31 cellular contexts compared by ENCODE assay signal in the genomic region with DNA sequence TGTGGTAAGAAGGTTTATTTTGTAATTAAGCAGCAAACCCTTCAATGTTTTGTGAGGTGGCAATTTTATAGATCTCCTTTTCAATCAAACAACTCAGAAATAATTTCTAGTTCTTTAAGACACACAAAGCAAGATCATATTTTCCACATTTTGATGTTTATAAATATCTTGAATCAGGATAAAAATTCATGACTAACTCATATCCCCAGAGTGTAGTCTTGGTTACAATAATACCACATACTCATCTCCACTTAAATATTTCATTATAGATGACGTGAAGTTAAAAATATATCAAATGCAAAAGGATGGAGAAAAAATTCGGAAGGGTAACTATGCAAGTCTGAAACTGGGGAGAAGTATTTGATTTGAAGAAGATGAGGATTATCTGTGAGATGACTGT.
"Had no signal": no experiment of that assay in that cellular context is flagged by ENCODE, and none has a peak within 500 bp of the region (broad histone marks: within the 10 kb centered on the region; RNA-seq: fewer than 3 reads in every experiment).

No MANE protein-coding gene starts in this region.

- H3K4me1 Mint-ChIP-seq: activated B cell treated with CpG ODN at 0.5 μM for 24 hours; activated CD4-positive, alpha-beta memory T cell treated with anti-CD3 and anti-CD28 coated beads, Interleukin-2, amount 10 ng/mL, durations not matched to agents 7 days and 5 days; activated CD4-positive, alpha-beta T cell treated with anti-CD3 and anti-CD28 coated beads, Interleukin-2, amount 10 ng/mL, durations not matched to agents 7 days and 5 days; activated naive CD4-positive, alpha-beta T cell treated with anti-CD3 and anti-CD28 coated beads, Interleukin-2, amount 10 ng/mL, durations not matched to agents 7 days and 5 days; activated naive CD8-positive, alpha-beta T cell treated with anti-CD3 and anti-CD28 coated beads for 36 hours; activated T-helper 17 cell treated with anti-CD3 and anti-CD28 coated beads, Interleukin-2, amount 50 U/mL, for 72 hours had no signal

- H3K27ac ChIP-seq: adrenal gland, KMS-11, SJSA1 had no signal

- H3K36me3 Mint-ChIP-seq: activated naive CD4-positive, alpha-beta T cell treated with anti-CD3 and anti-CD28 coated beads, Interleukin-2, amount 10 ng/mL, durations not matched to agents 7 days and 5 days; activated naive CD8-positive, alpha-beta T cell treated with anti-CD3 and anti-CD28 coated beads for 36 hours had no signal

- H3K4me1 ChIP-seq: adrenal gland, SJSA1 had no signal

- H3K4me3 Mint-ChIP-seq: activated B cell treated with CpG ODN at 0.5 μM for 24 hours; activated CD4-positive, alpha-beta memory T cell treated with anti-CD3 and anti-CD28 coated beads, Interleukin-2, amount 10 ng/mL, durations not matched to agents 7 days and 5 days; activated CD4-positive, alpha-beta T cell treated with anti-CD3 and anti-CD28 coated beads, Interleukin-2, amount 10 ng/mL, durations not matched to agents 7 days and 5 days; activated naive CD4-positive, alpha-beta T cell treated with anti-CD3 and anti-CD28 coated beads, Interleukin-2, amount 10 ng/mL, durations not matched to agents 7 days and 5 days; activated naive CD8-positive, alpha-beta T cell treated with anti-CD3 and anti-CD28 coated beads for 36 hours; activated T-helper 17 cell treated with anti-CD3 and anti-CD28 coated beads, Interleukin-2, amount 50 U/mL, for 72 hours had no signal

- H3K36me3 ChIP-seq: adrenal gland, MG63, SJSA1 had no signal

- H3K27ac Mint-ChIP-seq: activated B cell treated with CpG ODN at 0.5 μM for 24 hours; activated CD4-positive, alpha-beta memory T cell treated with anti-CD3 and anti-CD28 coated beads, Interleukin-2, amount 10 ng/mL, durations not matched to agents 7 days and 5 days; activated CD4-positive, alpha-beta T cell treated with anti-CD3 and anti-CD28 coated beads, Interleukin-2, amount 10 ng/mL, durations not matched to agents 7 days and 5 days; activated naive CD4-positive, alpha-beta T cell treated with anti-CD3 and anti-CD28 coated beads, Interleukin-2, amount 10 ng/mL, durations not matched to agents 7 days and 5 days; activated naive CD8-positive, alpha-beta T cell treated with anti-CD3 and anti-CD28 coated beads for 36 hours; activated T-helper 17 cell treated with anti-CD3 and anti-CD28 coated beads, Interleukin-2, amount 50 U/mL, for 72 hours had no signal

- H3K27me3 Mint-ChIP-seq: activated CD4-positive, alpha-beta T cell treated with anti-CD3 and anti-CD28 coated beads, Interleukin-2, amount 10 ng/mL, durations not matched to agents 7 days and 5 days; activated naive CD4-positive, alpha-beta T cell treated with anti-CD3 and anti-CD28 coated beads, Interleukin-2, amount 10 ng/mL, durations not matched to agents 7 days and 5 days; activated naive CD8-positive, alpha-beta T cell treated with anti-CD3 and anti-CD28 coated beads for 36 hours; activated T-helper 17 cell treated with anti-CD3 and anti-CD28 coated beads, Interleukin-2, amount 50 U/mL, for 72 hours had no signal

- DNase-seq: activated B cell treated with CpG ODN at 0.5 μM for 24 hours; activated CD4-positive, alpha-beta memory T cell treated with anti-CD3 and anti-CD28 coated beads, Interleukin-2, amount 10 ng/mL, durations not matched to agents 7 days and 5 days; activated CD4-positive, alpha-beta T cell treated with anti-CD3 and anti-CD28 coated beads for 1 hour; activated CD4-positive, alpha-beta T cell treated with anti-CD3 and anti-CD28 coated beads, Interleukin-2, amount 10 ng/mL, durations not matched to agents 7 days and 5 days; activated gamma-delta T cell; activated naive CD4-positive, alpha-beta T cell treated with anti-CD3 and anti-CD28 coated beads, Interleukin-2, amount 10 ng/mL, durations not matched to agents 7 days and 5 days; activated naive CD8-positive, alpha-beta T cell treated with anti-CD3 and anti-CD28 coated beads for 36 hours; activated T-cell treated with anti-CD3 and anti-CD28 coated beads for 4 hours; activated T-cell treated with anti-CD3 and anti-CD28 coated beads, Interleukin-2, amount 50 U/mL, for 48 hours; adrenal gland; anterior cingulate cortex; cerebellar nuclear complex; MG63; MV-4-11; NCI-H1092 treated with DMSO at 0.1 percent for 48 hours; NCI-H1417 treated with DMSO at 0.1 percent for 48 hours; NCI-H1694 treated with DMSO at 0.1 percent for 48 hours; NCI-H2029 treated with DMSO at 0.1 percent for 48 hours; NCI-H345; NCI-H510A; NCI-H69; NK-92 treated with Interleukin-12 subunit alpha and Interleukin-12 subunit beta, amount 100 ng/mL, for 24 hours; OCI-M1; RPMI8226; T-helper 2 cell; T1000 had no signal

- H3K9me3 ChIP-seq: adrenal gland, MG63, SJSA1 had no signal

- H3K9me3 Mint-ChIP-seq: activated B cell treated with CpG ODN at 0.5 μM for 24 hours; activated T-helper 17 cell treated with anti-CD3 and anti-CD28 coated beads, Interleukin-2, amount 50 U/mL, for 72 hours had no signal

- H3K4me3 ChIP-seq: adrenal gland, MG63, SJSA1 had no signal

- H3K4me2 ChIP-seq: KMS-11 had no signal

- H3K9ac ChIP-seq: KMS-11 had no signal

- H3K27me3 ChIP-seq: adrenal gland, MG63, SJSA1 had no signal

- ATAC-seq: activated T-helper 17 cell treated with anti-CD3 and anti-CD28 coated beads, Interleukin-2, amount 50 U/mL, for 72 hours; Panc1; Right ventricle myocardium inferior had no signal
